Comparison of ENCODE assay signal across 22 cellular contexts in the genomic region with DNA sequence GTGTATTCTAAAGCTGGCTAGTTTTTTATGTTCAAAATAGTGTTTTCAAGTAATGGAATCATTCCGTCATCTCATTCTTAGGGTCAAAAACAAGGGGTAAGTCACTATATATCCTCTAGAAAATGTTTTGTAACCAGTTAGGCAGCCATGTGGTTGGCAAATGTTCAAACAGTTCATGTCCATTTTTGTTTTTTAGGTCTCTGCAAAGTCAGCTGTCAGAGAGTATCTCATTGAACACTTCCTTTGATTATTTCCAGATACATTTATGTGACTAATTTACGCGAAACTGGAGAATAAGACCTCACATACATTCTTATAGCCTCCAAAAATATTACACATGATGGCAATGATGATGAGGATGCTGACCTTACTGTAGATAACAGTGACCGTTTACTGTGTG. TPM values are rescaled to one million over a fixed set of nuclear protein-coding genes. Genes with fewer than 3 reads are reported as not detected.
DNase-seq lines count a peak whose midpoint lies in the region; ATAC-seq and TF ChIP-seq lines count a peak whose summit lies in the region.
"Had no signal": no experiment of that assay in that cellular context is flagged by ENCODE, and none has a peak within 500 bp of the region (broad histone marks: within the 10 kb centered on the region; RNA-seq: fewer than 3 reads in every experiment).

No MANE protein-coding gene starts in this region.

- H3K4me1 ChIP-seq in GM23248 (ENCODE audit: insufficient read depth) (peaks cover 91% of the 10 kb centered on the region), trophoblast cell (ENCODE audit: control insufficient read depth in 1 of 2, insufficient read depth in 2 of 2, low read length in 2 of 2) (peaks cover 9 to 11% of the 10 kb centered on the region in 2 experiments)

- peaks cover 95% of the 10 kb centered on the region for H3K79me2 ChIP-seq in GM23248 (ENCODE audit: insufficient read depth)
- H3K79me2 ChIP-seq in trophoblast cell (ENCODE audit: control insufficient read depth, insufficient read depth, low read length, poor library complexity), result peaks cover 15% of the 10 kb centered on the region

- no peak overlapping the region for H4K12ac ChIP-seq in trophoblast cell (ENCODE audit: low read depth, low read length)

- WGBS in GM23248 (ENCODE audit: low coverage in 1 of 2, low lambda C conversion rate in 2 of 2, missing lambda C conversion rate in 2 of 2), 2 experiments, result 89 to 93% methylated on average over 4 of the region's 4 CpGs
- no CpG with 5 or more reads among the region's 4 CpGs for WGBS in trophoblast cell (ENCODE audit: extremely low coverage, insufficient coverage, insufficient read length)

- no peak overlapping the region for H4K8ac ChIP-seq in trophoblast cell (ENCODE audit: low read depth, low read length)

- H3K4me2 ChIP-seq in GM23248 (ENCODE audit: unreplicated experiment) (peak overlapping the region; percentile 29), trophoblast cell (ENCODE audit: low read length) (no peak overlapping the region)

- no peak overlapping the region for H2BK120ac ChIP-seq in trophoblast cell (ENCODE audit: insufficient read depth, low read length, poor library complexity)

- H2BK5ac ChIP-seq in trophoblast cell (ENCODE audit: low read depth, low read length, poor library complexity), result no peak overlapping the region

- H3K27ac Mint-ChIP-seq in WTC11, result 0 out of 2 replicates have a peak overlapping the region, but pooled peaks have one; percentile 6
- H3K27ac Mint-ChIP-seq: activated CD4-positive, alpha-beta memory T cell treated with anti-CD3 and anti-CD28 coated beads for 36 hours; natural killer cell treated with Interleukin-12 subunit alpha and Interleukin-12 subunit beta and Interleukin-15 and Interleukin-18, amount 100 ng/mL, for 72 hours had no signal

- no peaks in the 10 kb centered on the region for H3K79me1 ChIP-seq in trophoblast cell (ENCODE audit: low read length)

- H3K36me3 ChIP-seq in GM23248 (ENCODE audit: low read depth) (peaks cover 17% of the 10 kb centered on the region; the same call in 1 of the 2 replicates), trophoblast cell (ENCODE audit: control insufficient read depth in 1 of 2, insufficient read depth in 2 of 2, low read length in 2 of 2) (peaks cover 0 to 3% of the 10 kb centered on the region in 2 experiments)
- H3K36me3 ChIP-seq: uterus had no signal

- in situ Hi-C loops in GM23248 (cut with MboI), result no loop called here

- CTCF ChIA-PET in WTC11 (lab: Charles Lee), result interaction anchor here (0.6 to 1.4 kb wide), 2 partner anchors 14 to 77 kb away, joined by 3 to 6 read pairs; no protein-coding TSS in a partner anchor

- peak overlapping the region; percentile 95 for H3K27ac ChIP-seq in GM23248
- no peak overlapping the region for H3K27ac ChIP-seq in trophoblast cell (ENCODE audit: low read depth, low read length)
- H3K27ac ChIP-seq: RWPE1, uterus had no signal

- no peak overlapping the region for H3K4me3 Mint-ChIP-seq in WTC11
- H3K4me3 Mint-ChIP-seq: activated CD4-positive, alpha-beta memory T cell treated with anti-CD3 and anti-CD28 coated beads for 36 hours; natural killer cell treated with Interleukin-12 subunit alpha and Interleukin-12 subunit beta and Interleukin-15 and Interleukin-18, amount 100 ng/mL, for 72 hours had no signal

- peak overlapping the region; percentile 90 for H3K4ac ChIP-seq in trophoblast cell (ENCODE audit: low read depth, low read length)

- peak overlapping the region; percentile 8 for H3K9ac ChIP-seq in GM23248
- H3K9ac ChIP-seq in trophoblast cell (ENCODE audit: low read length), result no peak overlapping the region

- no peak for ATAC-seq in WTC11
- ATAC-seq in GM19324 (IDR thresholded peaks at IDR 0.05; ENCODE audit: low FRiP score, unreplicated experiment), result no peak
- ATAC-seq: K562; natural killer cell treated with Interleukin-12 subunit alpha and Interleukin-12 subunit beta and Interleukin-15 and Interleukin-18, amount 100 ng/mL, for 72 hours had no signal

- H4K20me1 ChIP-seq in GM23248 (ENCODE audit: insufficient read depth), result no peaks in the 10 kb centered on the region; the same call in 1 of the 2 replicates

- no peak for DNase-seq in GM23248
- no peak for DNase-seq in WTC11 (ENCODE audit: low spot score)
- DNase-seq in fibroblast of the aortic adventitia (ENCODE audit: low read depth), result peak; percentile 42
- DNase-seq in trophoblast cell, result no peak
- DNase-seq in GM20000 (ENCODE audit: low spot score), result no peak
- no peak for DNase-seq in amniotic stem cell (lab: John Stamatoyannopoulos, UW)
- DNase-seq in SIG-M5 treated with dmso at 0.1 percent for 504 hours (lab: John Stamatoyannopoulos, UW; ENCODE audit: unreplicated experiment), result no peak
- DNase-seq: activated CD4-positive, alpha-beta memory T cell treated with anti-CD3 and anti-CD28 coated beads for 36 hours; activated CD4-positive, CD25-positive, alpha-beta regulatory T cell; activated gamma-delta T cell treated with Interleukin-2 at 50 U/mL for 16 hours; aorta; DMS 273 treated with DMSO at 0.1 percent for 48 hours; erythroblast; H7; NCI-H146; NCI-H524 treated with DMSO at 0.1 percent for 48 hours; T1000; uterus had no signal

- no peaks in the 10 kb centered on the region for H3K9me3 Mint-ChIP-seq in WTC11
- H3K9me3 Mint-ChIP-seq: activated CD4-positive, alpha-beta memory T cell treated with anti-CD3 and anti-CD28 coated beads for 36 hours; natural killer cell treated with Interleukin-12 subunit alpha and Interleukin-12 subunit beta and Interleukin-15 and Interleukin-18, amount 100 ng/mL, for 72 hours had no signal

- H3K14ac ChIP-seq in trophoblast cell (ENCODE audit: low read length), result no peak overlapping the region

- H3F3A ChIP-seq in GM23248 (ENCODE audit: insufficient read depth), result peaks cover 94% of the 10 kb centered on the region

- peaks cover 42% of the 10 kb centered on the region for H3K4me1 Mint-ChIP-seq in WTC11

- H2AFZ ChIP-seq in GM23248 (no peak overlapping the region), trophoblast cell (ENCODE audit: insufficient read depth, low read length, poor library complexity) (no peak overlapping the region)

- no peak overlapping the region for H3K18ac ChIP-seq in trophoblast cell (ENCODE audit: low read length)

- POLR2A ChIA-PET in WTC11 (lab: Charles Lee), result no interaction called here

- H3K36me3 Mint-ChIP-seq in WTC11, result no peaks in the 10 kb centered on the region
- H3K36me3 Mint-ChIP-seq: activated CD4-positive, alpha-beta memory T cell treated with anti-CD3 and anti-CD28 coated beads for 36 hours; natural killer cell treated with Interleukin-12 subunit alpha and Interleukin-12 subunit beta and Interleukin-15 and Interleukin-18, amount 100 ng/mL, for 72 hours had no signal

- no peak overlapping the region for H3K4me3 ChIP-seq in GM23248
- H3K4me3 ChIP-seq in fibroblast of the aortic adventitia (ENCODE audit: low read depth, low read length), result no peak overlapping the region
- no peak overlapping the region for H3K4me3 ChIP-seq in trophoblast cell (ENCODE audit: low read depth, low read length)
- H3K4me3 ChIP-seq: K562, uterus had no signal

- H4K91ac ChIP-seq in trophoblast cell (ENCODE audit: low read depth, low read length), result no peak overlapping the region

- no peak overlapping the region for H3K23ac ChIP-seq in trophoblast cell (ENCODE audit: low read length)

- H2AK5ac ChIP-seq in trophoblast cell (ENCODE audit: low read length), result no peak overlapping the region

- TF ChIP-seq CTCF in WTC11 (IDR thresholded peaks at IDR 0.05), result no peak
- TF ChIP-seq CTCF in fibroblast of the aortic adventitia (IDR thresholded peaks at IDR 0.05; ENCODE audit: insufficient read depth, low read length), result no peak
- no peak for TF ChIP-seq CTCF in GM20000 (IDR thresholded peaks at IDR 0.05; ENCODE audit: extremely low read depth, missing control alignments)

- no peaks in the 10 kb centered on the region for H3K9me2 ChIP-seq in GM23248 (ENCODE audit: insufficient read depth)

- no peak overlapping the region for H2BK12ac ChIP-seq in trophoblast cell (ENCODE audit: low read length)

- H3K27me3 ChIP-seq in GM23248 (replicated peaks; ENCODE audit: insufficient read depth), result no peaks in the 10 kb centered on the region
- H3K27me3 ChIP-seq in trophoblast cell (ENCODE audit: insufficient read depth, low read length), result no peaks in the 10 kb centered on the region
- H3K27me3 ChIP-seq: uterus had no signal

- H3K9me3 ChIP-seq in GM23248 (ENCODE audit: low read depth) (no peaks in the 10 kb centered on the region), trophoblast cell (ENCODE audit: insufficient read depth, low read depth, low read length) (no peaks in the 10 kb centered on the region)
- H3K9me3 ChIP-seq: uterus had no signal

- H3K27me3 Mint-ChIP-seq in WTC11 (ENCODE audit: low read depth), result no peaks in the 10 kb centered on the region
- H3K27me3 Mint-ChIP-seq: natural killer cell treated with Interleukin-12 subunit alpha and Interleukin-12 subunit beta and Interleukin-15 and Interleukin-18, amount 100 ng/mL, for 72 hours had no signal

RNA-seq across cellular contexts. Expression of a gene that starts 50.4 kb away (rescaled TPM):
- total RNA-seq in GM23248 (2014; rRNA removed; shearing (Covaris generic)), result 171 and 198 TPM in 2 replicates
- 19.0 and 28.1 TPM in 2 replicates for polyA plus RNA-seq in GM23248 (2016; fragmentation: Nextera tagmentation; extraction: Ambion mirVana)
- total RNA-seq in WTC11 (2021) (69.2 to 88.8 TPM (median 73.5 TPM) in 3 replicates), fibroblast of the aortic adventitia (ENCODE audit: low replicate concordance) (211 and 222 TPM in 2 replicates)
- polyA plus RNA-seq in trophoblast cell (2013), result 47.9 and 49.7 TPM in 2 replicates
